21 cellular contexts compared by ENCODE assay signal in genomic region chr12:93102744-93103143, GRCh38.
"Had no signal": no experiment of that assay in that cellular context is flagged by ENCODE, and none has a peak within 500 bp of the region (broad histone marks: within the 10 kb centered on the region; RNA-seq: fewer than 3 reads in every experiment).

No MANE protein-coding gene starts in this region.

- H3K4me1 ChIP-seq: adrenal gland, ascending aorta, uterus had no signal

- H3K36me3 Mint-ChIP-seq: activated naive CD8-positive, alpha-beta T cell; naive B cell; stimulated activated effector memory CD8-positive, alpha-beta T cell treated with anti-CD3 and anti-CD28 coated beads, Interleukin-12 subunit alpha, Interleukin-12 subunit beta, amount 100 ng/mL, for 72 hours; T-cell; WTC11 had no signal

- H3K27me3 Mint-ChIP-seq: activated naive CD8-positive, alpha-beta T cell; naive B cell; stimulated activated naive CD8-positive, alpha-beta T cell treated with anti-CD3 and anti-CD28 coated beads, Interleukin-15, amount 100 ng/mL, for 72 hours; T-cell had no signal

- DNase-seq: activated T-cell treated with anti-CD3 and anti-CD28 coated beads, Interleukin-2, amount 50 U/mL, for 1 hour; adrenal gland; brain microvascular endothelial cell; central memory CD4-positive, alpha-beta T cell; dermis blood vessel endothelial cell; effector CD8-positive, alpha-beta T cell; mesenchymal stem cell; mucosa of descending colon; naive B cell; right cardiac atrium; small intestine; stimulated activated CD4-positive, alpha-beta T cell treated with anti-CD3 and anti-CD28 coated beads, Interleukin-2, amount 100 ng/mL, for 24 hours; stimulated activated naive CD8-positive, alpha-beta T cell treated with anti-CD3 and anti-CD28 coated beads, Interleukin-15, amount 100 ng/mL, for 72 hours; T-cell; T-helper 9 cell; uterus had no signal

- H3K27ac ChIP-seq: adrenal gland, brain microvascular endothelial cell, uterus had no signal

- H3K9me3 ChIP-seq: adrenal gland, ascending aorta, mucosa of descending colon, tibial nerve, uterus had no signal

- H3K9me3 Mint-ChIP-seq: naive B cell; stimulated activated effector memory CD8-positive, alpha-beta T cell treated with anti-CD3 and anti-CD28 coated beads, Interleukin-12 subunit alpha, Interleukin-12 subunit beta, amount 100 ng/mL, for 72 hours; stimulated activated naive CD8-positive, alpha-beta T cell treated with anti-CD3 and anti-CD28 coated beads, Interleukin-15, amount 100 ng/mL, for 72 hours; T-cell had no signal

- ATAC-seq: right cardiac atrium; stimulated activated effector memory CD8-positive, alpha-beta T cell treated with anti-CD3 and anti-CD28 coated beads, Interleukin-12 subunit alpha, Interleukin-12 subunit beta, amount 100 ng/mL, for 72 hours; stimulated activated naive CD8-positive, alpha-beta T cell treated with anti-CD3 and anti-CD28 coated beads, Interleukin-15, amount 100 ng/mL, for 72 hours; T-cell; WTC11 had no signal

- H3K36me3 ChIP-seq: adrenal gland, ascending aorta, brain microvascular endothelial cell, tibial nerve, uterus had no signal

- H3K27ac Mint-ChIP-seq: activated naive CD8-positive, alpha-beta T cell; naive B cell; stimulated activated effector memory CD8-positive, alpha-beta T cell treated with anti-CD3 and anti-CD28 coated beads, Interleukin-12 subunit alpha, Interleukin-12 subunit beta, amount 100 ng/mL, for 72 hours; stimulated activated naive CD8-positive, alpha-beta T cell treated with anti-CD3 and anti-CD28 coated beads, Interleukin-15, amount 100 ng/mL, for 72 hours; T-cell; WTC11 had no signal

- H3K4me3 ChIP-seq: adrenal gland, ascending aorta, mucosa of descending colon, tibial nerve, uterus had no signal

- H3K4me3 Mint-ChIP-seq: activated naive CD8-positive, alpha-beta T cell; stimulated activated effector memory CD8-positive, alpha-beta T cell treated with anti-CD3 and anti-CD28 coated beads, Interleukin-12 subunit alpha, Interleukin-12 subunit beta, amount 100 ng/mL, for 72 hours; stimulated activated naive CD8-positive, alpha-beta T cell treated with anti-CD3 and anti-CD28 coated beads, Interleukin-15, amount 100 ng/mL, for 72 hours; T-cell; WTC11 had no signal

- H3K27me3 ChIP-seq: adrenal gland, ascending aorta, brain microvascular endothelial cell, tibial nerve, uterus had no signal
